14 cellular contexts compared by ENCODE assay signal in genomic region chr11:15227011-15227410, GRCh38.
DNase-seq lines count a peak whose midpoint lies in the region; ATAC-seq lines count a peak whose summit lies in the region.
"Had no signal": no experiment of that assay in that cellular context is flagged by ENCODE, and none has a peak within 500 bp of the region (broad histone marks: within the 10 kb centered on the region; RNA-seq: fewer than 3 reads in every experiment).

No MANE protein-coding gene starts in this region.

- ATAC-seq in GM18858 (IDR thresholded peaks at IDR 0.05; ENCODE audit: unreplicated experiment), result no peak
- ATAC-seq: CD8-positive, alpha-beta T cell; HCT116 had no signal

- DNase-seq in NCI-H524 (lab: John Stamatoyannopoulos, UW), result peak; percentile 27 to 74
- peak; percentile 59 for DNase-seq in NCI-H82 (lab: John Stamatoyannopoulos, UW)
- peak; percentile 77 for DNase-seq in myocyte (ENCODE audit: low read depth)
- no peak for DNase-seq in stimulated activated CD8-positive, alpha-beta memory T cell treated with anti-CD3 and anti-CD28 coated beads, Interleukin-4, amount 100 ng/mL, for 48 hours
- DNase-seq in GOT3 (lab: John Stamatoyannopoulos, UW), result no peak
- DNase-seq: Caco-2; CD4-positive, CD25-positive, alpha-beta regulatory T cell; CD8-positive, alpha-beta T cell; DMS153; DND-41; GM23248; H9 had no signal

Comparison
In these comparisons a context has a peak if more than half of its experiments do, and no peak if none do; other contexts are left out.
1. DNase-seq: peak in NCI-H524 (2 of 2), NCI-H82 (single experiment) and myocyte (single experiment); none in stimulated activated CD8-positive, alpha-beta memory T cell treated with anti-CD3 and anti-CD28 coated beads, Interleukin-4, amount 100 ng/mL, for 48 hours (single experiment) and GOT3 (single experiment).